ENCODE assay signal across 22 cellular contexts in the genomic region with DNA sequence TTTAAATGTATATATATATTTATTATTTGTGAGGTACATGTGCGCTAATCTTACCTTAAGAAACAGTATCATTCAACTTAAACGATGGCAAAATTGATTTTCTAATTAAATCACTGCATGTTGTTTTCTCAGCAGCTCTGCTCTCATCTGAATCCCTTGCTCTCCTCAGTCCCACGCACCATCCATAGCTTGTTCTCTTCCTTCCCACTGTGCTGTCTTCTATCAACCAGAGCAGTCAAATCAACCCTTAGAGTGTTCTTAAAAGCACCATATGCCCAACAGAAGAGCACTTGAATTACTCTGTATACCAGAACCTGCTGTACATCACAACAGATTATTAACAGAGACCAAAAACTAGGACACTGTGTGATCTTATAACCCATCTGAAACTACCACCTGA.
"Had no signal": no experiment of that assay in that cellular context is flagged by ENCODE, and none has a peak within 500 bp of the region (broad histone marks: within the 10 kb centered on the region; RNA-seq: fewer than 3 reads in every experiment).

No MANE protein-coding gene starts in this region.

- H3K4me1 Mint-ChIP-seq: naive B cell; nephron; stimulated activated effector memory CD8-positive, alpha-beta T cell treated with anti-CD3 and anti-CD28 coated beads, Interleukin-12 subunit alpha, Interleukin-12 subunit beta, amount 100 ng/mL, for 72 hours had no signal

- H3K36me3 ChIP-seq: heart left ventricle, pancreas, right lobe of liver, tibial artery, upper lobe of left lung, uterus had no signal

- H3K4me1 ChIP-seq: heart left ventricle, pancreas, right lobe of liver, tibial artery, upper lobe of left lung, uterus had no signal

- H3K36me3 Mint-ChIP-seq: naive B cell; stimulated activated effector memory CD8-positive, alpha-beta T cell treated with anti-CD3 and anti-CD28 coated beads, Interleukin-12 subunit alpha, Interleukin-12 subunit beta, amount 100 ng/mL, for 72 hours had no signal

- ATAC-seq: heart left ventricle; left colon; left ventricle myocardium superior; pancreas; right lobe of liver; stimulated activated effector memory CD8-positive, alpha-beta T cell treated with anti-CD3 and anti-CD28 coated beads, Interleukin-12 subunit alpha, Interleukin-12 subunit beta, amount 100 ng/mL, for 72 hours had no signal

- H3K4me3 Mint-ChIP-seq: naive B cell; nephron; stimulated activated effector memory CD8-positive, alpha-beta T cell treated with anti-CD3 and anti-CD28 coated beads, Interleukin-12 subunit alpha, Interleukin-12 subunit beta, amount 100 ng/mL, for 72 hours; stimulated activated naive CD8-positive, alpha-beta T cell treated with anti-CD3 and anti-CD28 coated beads, Interleukin-15, Interleukin-2, amounts not matched to agents 100 ng/mL and 50 ng/mL, for 24 hours had no signal

- H3K9me3 Mint-ChIP-seq: nephron; stimulated activated effector memory CD8-positive, alpha-beta T cell treated with anti-CD3 and anti-CD28 coated beads, Interleukin-12 subunit alpha, Interleukin-12 subunit beta, amount 100 ng/mL, for 72 hours; stimulated activated naive CD8-positive, alpha-beta T cell treated with anti-CD3 and anti-CD28 coated beads, Interleukin-15, Interleukin-2, amounts not matched to agents 100 ng/mL and 50 ng/mL, for 24 hours had no signal

- H3K27me3 ChIP-seq: dorsolateral prefrontal cortex, pancreas, right lobe of liver, tibial artery, upper lobe of left lung, uterus had no signal

- FAIRE-seq: pancreas had no signal

- H3K9me3 ChIP-seq: heart left ventricle, pancreas, right lobe of liver, tibial artery, upper lobe of left lung, uterus had no signal

- H3K27ac Mint-ChIP-seq: naive B cell; nephron; progenitor cell of endocrine pancreas; stimulated activated effector memory CD8-positive, alpha-beta T cell treated with anti-CD3 and anti-CD28 coated beads, Interleukin-12 subunit alpha, Interleukin-12 subunit beta, amount 100 ng/mL, for 72 hours; stimulated activated naive CD8-positive, alpha-beta T cell treated with anti-CD3 and anti-CD28 coated beads, Interleukin-15, Interleukin-2, amounts not matched to agents 100 ng/mL and 50 ng/mL, for 24 hours had no signal

- DNase-seq: dorsolateral prefrontal cortex; effector CD8-positive, alpha-beta T cell; foreskin melanocyte; heart left ventricle; hippocampal formation; left colon; left ventricle myocardium superior; mesenchymal stem cell; naive B cell; occipital lobe; pancreas; right lobe of liver; stimulated activated CD4-positive, alpha-beta T cell treated with anti-CD3 and anti-CD28 coated beads, Interleukin-4, amount 100 ng/mL, for 1 hour; stimulated activated CD8-positive, alpha-beta memory T cell treated with anti-CD3 and anti-CD28 coated beads, Interleukin-4, amount 100 ng/mL, for 48 hours; tibial artery; upper lobe of left lung; uterus had no signal

- H3K27ac ChIP-seq: dorsolateral prefrontal cortex, heart left ventricle, pancreas, right lobe of liver, tibial artery, upper lobe of left lung, uterus had no signal

- H3K4me3 ChIP-seq: dorsolateral prefrontal cortex, heart left ventricle, lung, pancreas, right lobe of liver, tibial artery, upper lobe of left lung, uterus had no signal
